In the genomic region with DNA sequence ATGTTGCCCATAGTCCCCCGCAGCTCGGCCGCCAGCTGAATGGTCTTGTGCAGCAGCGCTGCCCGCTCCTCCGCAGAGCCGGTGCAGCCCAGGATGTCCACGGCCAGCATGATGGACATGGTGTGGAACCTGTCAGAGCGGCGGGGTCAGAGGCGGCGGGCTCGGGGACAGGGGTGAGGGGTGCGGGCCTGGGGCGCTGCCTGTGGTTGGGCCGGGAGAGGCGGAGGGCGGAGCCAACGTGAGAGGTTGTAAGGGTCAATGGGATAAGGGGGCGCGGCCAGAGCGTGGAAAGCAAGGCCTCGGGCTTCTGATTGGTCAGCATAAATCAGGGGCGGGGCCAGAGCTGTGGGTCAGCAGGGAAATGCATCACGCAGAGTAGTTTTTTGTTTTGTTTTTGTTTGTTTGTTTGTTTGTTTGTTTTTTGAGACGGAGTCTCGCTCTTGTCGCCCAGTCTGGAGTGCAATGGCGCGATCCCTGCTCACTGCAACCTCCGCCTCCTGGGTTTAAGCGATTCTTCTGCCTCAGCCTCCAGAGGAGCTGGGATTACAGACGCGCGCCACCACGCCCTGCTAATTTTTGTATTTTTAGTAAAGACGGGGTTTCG, we compare ENCODE assay signal across 8 cellular contexts. TPM values are rescaled to one million over a fixed set of nuclear protein-coding genes. Genes with fewer than 3 reads are reported as not detected.
DNase-seq lines count a peak whose midpoint lies in the region; ATAC-seq and TF ChIP-seq lines count a peak whose summit lies in the region.

No MANE protein-coding gene starts in this region.

- ATAC-seq in left ventricle myocardium superior = peak; percentile 83
- peak; percentile 42 for ATAC-seq in omental fat pad (ENCODE audit: low FRiP score)
- no peak for ATAC-seq in HG03039 (IDR thresholded peaks at IDR 0.05; ENCODE audit: unreplicated experiment)
- ATAC-seq in GM19395 (IDR thresholded peaks at IDR 0.05; ENCODE audit: unreplicated experiment) = no peak

- no peak overlapping the region for H3K9ac ChIP-seq in adipocyte (ENCODE audit: low read length)

- no peaks in the 10 kb centered on the region for H3K9me3 Mint-ChIP-seq in Calu3 (ENCODE audit: low read depth, unreplicated experiment)

- CTCF ChIA-PET in Calu3 (lab: Charles Lee) = no interaction called here

- peaks cover 7% of the 10 kb centered on the region for H3K4me1 Mint-ChIP-seq in Calu3 (ENCODE audit: low read depth, unreplicated experiment)

- peaks cover 46% of the 10 kb centered on the region for H3K27me3 Mint-ChIP-seq in Calu3 (ENCODE audit: unreplicated experiment)

- H3K36me3 ChIP-seq in adipocyte (ENCODE audit: control insufficient read depth, insufficient read depth, low read length, severe bottlenecking) = no peaks in the 10 kb centered on the region

- H3K36me3 Mint-ChIP-seq in Calu3 (ENCODE audit: insufficient read depth, unreplicated experiment) = no peaks in the 10 kb centered on the region

- DNase-seq in Calu3 (no peak), adipocyte (ENCODE audit: low read depth) (peak; percentile 9), left ventricle myocardium superior (peak; percentile 89), omental fat pad (ENCODE audit: low spot score) (peak; percentile 61), GM13976 (ENCODE audit: low spot score) (no peak), activated gamma-delta T cell (lab: John Stamatoyannopoulos, UW) (no peak)

- peak overlapping the region; percentile 44 for H3K4me3 ChIP-seq in adipocyte (ENCODE audit: low read length)

- TF ChIP-seq CTCF in Calu3 (IDR thresholded peaks at IDR 0.05; ENCODE audit: unreplicated experiment) (no peak), omental fat pad (IDR thresholded peaks at IDR 0.05) (no peak), GM13976 (IDR thresholded peaks at IDR 0.05; ENCODE audit: borderline replicate concordance, control extremely low read depth, extremely low read depth, insufficient read depth, missing control alignments) (no peak)

- peak overlapping the region; percentile 15 for H3K27ac Mint-ChIP-seq in Calu3 (ENCODE audit: unreplicated experiment)

- in situ Hi-C loops in GM13976 (cut with MboI; ENCODE audit: low sequenced_read_pairs, unreplicated experiment) = no loop called here

- H3K9me3 ChIP-seq in adipocyte (ENCODE audit: control insufficient read depth, low read length) = no peaks in the 10 kb centered on the region

- no peaks in the 10 kb centered on the region for H3K27me3 ChIP-seq in adipocyte (replicated peaks; ENCODE audit: control insufficient read depth, insufficient read depth, low read length)

- no TSS peak for BruUV-seq in Calu3 (replicated peaks; lab: Mats Ljungman, UMichigan)

- no peak overlapping the region for H3K4me3 Mint-ChIP-seq in Calu3 (ENCODE audit: low read depth, unreplicated experiment)

- intact Hi-C loops in Calu3 (cut with micrococcal nuclease; ENCODE audit: unreplicated experiment) = no loop called here
- intact Hi-C loops in left ventricle myocardium superior (cut with micrococcal nuclease) = no loop called here

- H3K4me1 ChIP-seq in adipocyte (ENCODE audit: control insufficient read depth, insufficient read depth, low read length) = peaks cover 19% of the 10 kb centered on the region

RNA-seq across cellular contexts. Expression of a gene that starts 6.8 kb away (rescaled TPM):
- 7.0 and 7.6 TPM in 2 replicates for total RNA-seq in Calu3 (2022)
- 3.6 TPM for total RNA-seq in left ventricle myocardium superior
- 10 to 100 TPM in 2 of 4 donors, 1 to 10 TPM in 2; 6.2 to 15.8 (median 11.0) TPM for total RNA-seq in omental fat pad

RNA-seq across cellular contexts. Expression of a gene that starts 26.1 kb away (rescaled TPM):
- total RNA-seq in Calu3 (2022) (not detected in 2 replicates), left ventricle myocardium superior (0.15 TPM), omental fat pad (under 1 TPM in 1 of 4 donors, not detected in 3; 0.28 TPM)

RNA-seq across cellular contexts. Expression of a gene that starts 26.5 kb away (rescaled TPM):
- 14.3 and 15.1 TPM in 2 replicates for total RNA-seq in Calu3 (2022)
- 13.4 TPM for total RNA-seq in left ventricle myocardium superior
- total RNA-seq in omental fat pad = 10 to 100 TPM; 13.4 to 33.5 (median 23.6) TPM

RNA-seq across cellular contexts. Expression of a gene that starts 35.1 kb away (rescaled TPM):
- total RNA-seq in Calu3 (2022) (0.87 and 1.0 TPM in 2 replicates), left ventricle myocardium superior (not detected), omental fat pad (1 to 10 TPM in 1 of 4 donors, under 1 TPM in 1, not detected in 2; 0.24 to 1.0 TPM)

RNA-seq across cellular contexts. Expression of a gene that starts 36.5 kb away (rescaled TPM):
- total RNA-seq in Calu3 (2022) = not detected in 2 replicates
- 18.3 TPM for total RNA-seq in left ventricle myocardium superior
- total RNA-seq in omental fat pad = 10 to 100 TPM in 3 of 4 donors, 1 to 10 TPM in 1; 7.1 to 33.6 (median 17.2) TPM

Comparison
In these comparisons a context has a peak if more than half of its experiments do, and no peak if none do; other contexts are left out.
1. DNase-seq: peak in adipocyte (single experiment), left ventricle myocardium superior (single experiment) and omental fat pad (single experiment); none in Calu3 (single experiment), GM13976 (single experiment) and activated gamma-delta T cell (single experiment).
2. ATAC-seq: peak in left ventricle myocardium superior (single experiment) and omental fat pad (single experiment); none in HG03039 (single experiment) and GM19395 (single experiment).